ENCODE assay signal across 28 cellular contexts in genomic region chr13:99873832-99874430, GRCh38.
"Had no signal": no experiment of that assay in that cellular context is flagged by ENCODE, and none has a peak within 500 bp of the region (broad histone marks: within the 10 kb centered on the region; RNA-seq: fewer than 3 reads in every experiment).

No MANE protein-coding gene starts in this region.

- H3K4me2 ChIP-seq: neural progenitor cell, smooth muscle cell had no signal

- ATAC-seq: heart right ventricle; left cardiac atrium; left lung; naive thymus-derived CD4-positive, alpha-beta T cell; sciatic nerve; stimulated activated naive CD8-positive, alpha-beta T cell treated with anti-CD3 and anti-CD28 coated beads, Interleukin-15, amount 100 ng/mL, for 72 hours; upper lobe of right lung had no signal

- H3K4me1 ChIP-seq: esophagus muscularis mucosa, heart right ventricle, left lung, parathyroid adenoma, suprapubic skin, upper lobe of right lung, vagina had no signal

- H3K36me3 ChIP-seq: esophagus muscularis mucosa, heart right ventricle, left lung, neural progenitor cell, suprapubic skin, transverse colon, upper lobe of right lung, vagina had no signal

- H3K9me3 ChIP-seq: esophagus muscularis mucosa, heart right ventricle, left lung, suprapubic skin, transverse colon, upper lobe of right lung, vagina had no signal

- DNase-seq: cortex of kidney; effector CD4-positive, alpha-beta T cell; foreskin melanocyte; glutamatergic neuron; heart right ventricle; hippocampal formation; left cardiac atrium; left lung; mammary epithelial cell; mesendoderm; midbrain; naive thymus-derived CD4-positive, alpha-beta T cell; stimulated activated CD4-positive, alpha-beta T cell treated with anti-CD3 and anti-CD28 coated beads, Interleukin-12 subunit alpha, Interleukin-12 subunit beta, amount 100 ng/mL, for 4 hours; stimulated activated CD4-positive, alpha-beta T cell treated with anti-CD3 and anti-CD28 coated beads, Interleukin-1b, Interleukin-23, amount 100 ng/mL, for 48 hours; stimulated activated CD4-positive, alpha-beta T cell treated with anti-CD3 and anti-CD28 coated beads, Interleukin-4, amount 100 ng/mL, for 1 hour; stimulated activated CD8-positive, alpha-beta memory T cell treated with anti-CD3 and anti-CD28 coated beads, Interleukin-4, amount 100 ng/mL, for 48 hours; stimulated activated naive CD4-positive, alpha-beta T cell; stimulated activated naive CD8-positive, alpha-beta T cell treated with anti-CD3 and anti-CD28 coated beads, Interleukin-15, amount 100 ng/mL, for 72 hours; transverse colon; upper lobe of right lung had no signal

- H3K27me3 ChIP-seq: esophagus muscularis mucosa, heart right ventricle, left lung, neural progenitor cell, suprapubic skin, transverse colon, upper lobe of right lung, vagina had no signal

- H3K4me3 ChIP-seq: esophagus muscularis mucosa, heart right ventricle, left lung, neural progenitor cell, smooth muscle cell, suprapubic skin, transverse colon, upper lobe of right lung, vagina had no signal

- H2AFZ ChIP-seq: neural progenitor cell, parathyroid adenoma had no signal

- H3K27ac ChIP-seq: epithelial cell of prostate, esophagus muscularis mucosa, heart right ventricle, left lung, neural progenitor cell, parathyroid adenoma, suprapubic skin, transverse colon, upper lobe of right lung, vagina had no signal

- H3K79me2 ChIP-seq: parathyroid adenoma had no signal

- H3K9ac ChIP-seq: neural progenitor cell, parathyroid adenoma had no signal
